In genomic region chr12:106223485-106224391, GRCh38 we compare ENCODE assay signal across 8 cellular contexts. TPM values are rescaled to one million over a fixed set of nuclear protein-coding genes. Genes with fewer than 3 reads are reported as not detected.
A peak's percentile ranks its signal among the peaks of the same experiment; 100 is the strongest.
DNase-seq lines count a peak whose midpoint lies in the region; ATAC-seq and TF ChIP-seq lines count a peak whose summit lies in the region.

No MANE protein-coding gene starts in this region.

- H3K4me1 ChIP-seq in KMS-11 (ENCODE audit: low read depth, poor library complexity, severe bottlenecking): peaks cover 32% of the 10 kb centered on the region

- H4K20me1 ChIP-seq in KMS-11 (ENCODE audit: insufficient read depth): no peaks in the 10 kb centered on the region

- no peaks in the 10 kb centered on the region for H3K27me3 ChIP-seq in KMS-11 (ENCODE audit: insufficient read depth, low read depth)

- ATAC-seq in GM19035 (IDR thresholded peaks at IDR 0.05; ENCODE audit: unreplicated experiment) (peak; percentile 66), omental fat pad (ENCODE audit: low FRiP score) (peak; percentile 73)

- peak overlapping the region; percentile 76; the same call in 1 of the 2 replicates for H2AFZ ChIP-seq in KMS-11 (ENCODE audit: low read depth)

- no peaks in the 10 kb centered on the region for H3K36me3 ChIP-seq in KMS-11 (ENCODE audit: insufficient read depth)

- TF ChIP-seq CTCF in AG10803 (conservative IDR thresholded peaks at IDR 0.05; ENCODE audit: low read length) (peak; percentile 98), KMS-11 (conservative IDR thresholded peaks at IDR 0.05; ENCODE audit: low read depth, low read length) (peak; percentile 79), fibroblast of villous mesenchyme (IDR thresholded peaks at IDR 0.05; ENCODE audit: insufficient read depth, low read depth, low read length) (peak; percentile 91), omental fat pad (IDR thresholded peaks at IDR 0.05) (peak in 1 of 3 donors; percentile 94)

- H3K79me2 ChIP-seq in KMS-11 (ENCODE audit: insufficient read depth, low read depth): no peaks in the 10 kb centered on the region

- H3K4me3 ChIP-seq in AG10803 (ENCODE audit: low read length) (no peak overlapping the region), KMS-11 (IDR thresholded peaks at IDR 0.05; ENCODE audit: insufficient read depth, low read depth, low read length) (no peak overlapping the region), fibroblast of villous mesenchyme (ENCODE audit: low read depth, low read length) (no peak overlapping the region)

- H3K9ac ChIP-seq in KMS-11: no peak overlapping the region

- H3K27ac ChIP-seq in KMS-11: no peak overlapping the region

- no peak overlapping the region for H3K4me2 ChIP-seq in KMS-11

- DNase-seq in AG10803 (ENCODE audit: low read depth) (peak; percentile 77), RKO (ENCODE audit: low spot score) (peak; percentile 59), fibroblast of villous mesenchyme (ENCODE audit: low read depth) (peak; percentile 68), omental fat pad (ENCODE audit: low spot score) (no peak), ureter (ENCODE audit: low spot score) (peak; percentile 81)
- peak; percentile 46 to 57 for DNase-seq in activated T-helper 1 cell treated with anti-CD3 and anti-CD28 coated beads, Interleukin-2, amount 50 U/mL, for 16 hours (ENCODE audit: low read depth in 1 of 2, low spot score in 1 of 2)

RNA-seq across cellular contexts. Expression of gene CKAP4, which starts 24.1 kb away (rescaled TPM):
- total RNA-seq in fibroblast of villous mesenchyme (253 and 310 TPM in 2 replicates), omental fat pad (10 to 100 TPM; 32.6 to 44.2 (median 33.5) TPM), ureter (39.7 TPM)
